Comparison of ENCODE assay signal across 28 cellular contexts in the genomic region with DNA sequence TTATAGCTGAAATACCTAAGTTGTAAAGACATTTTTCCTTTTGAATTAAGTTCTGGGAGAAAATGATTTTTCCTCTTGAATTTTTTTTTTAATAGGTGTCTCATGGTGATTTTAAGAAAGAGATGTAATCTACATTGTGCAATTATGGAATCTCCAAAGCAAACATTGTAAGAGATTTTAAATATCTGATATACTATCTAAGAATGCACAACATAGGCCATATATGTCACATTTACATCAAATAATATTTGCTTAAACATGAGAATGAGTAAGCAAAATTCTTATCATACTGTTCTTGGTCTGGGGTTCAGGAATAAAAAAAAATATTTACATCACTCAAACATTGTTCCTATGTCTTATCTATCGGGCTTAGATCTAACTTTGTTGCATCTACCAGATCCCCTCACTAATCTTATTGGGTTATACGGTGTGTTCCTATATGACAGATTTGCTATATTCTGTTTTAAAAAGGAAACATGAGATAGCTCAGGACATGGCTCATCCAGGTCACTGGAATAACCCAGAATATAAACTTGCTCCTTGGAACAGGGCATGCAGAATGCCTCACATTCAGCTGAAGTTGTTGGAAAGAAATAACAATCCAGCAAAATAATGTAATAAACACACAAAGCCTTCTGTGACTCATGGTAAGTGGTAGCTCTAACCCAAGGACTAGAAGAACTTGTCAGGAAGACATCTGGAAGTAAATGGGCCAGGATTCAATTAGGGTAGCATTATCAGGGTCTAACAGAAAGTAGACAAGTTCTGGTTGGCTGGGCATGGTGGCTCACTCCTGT.
"Had no signal": no experiment of that assay in that cellular context is flagged by ENCODE, and none has a peak within 500 bp of the region (broad histone marks: within the 10 kb centered on the region; RNA-seq: fewer than 3 reads in every experiment).

No MANE protein-coding gene starts in this region.

- H3K27ac ChIP-seq: brain microvascular endothelial cell, coronary artery, dorsolateral prefrontal cortex had no signal

- FAIRE-seq: astrocyte, bronchial epithelial cell had no signal

- DNase-seq: activated CD4-positive, alpha-beta memory T cell treated with anti-CD3 and anti-CD28 coated beads for 36 hours; activated CD4-positive, alpha-beta T cell treated with anti-CD3 and anti-CD28 coated beads for 36 hours; activated CD4-positive, alpha-beta T cell treated with anti-CD3 and anti-CD28 coated beads, Interleukin-2, amount 10 ng/mL, durations not matched to agents 24 days and 14 days; activated CD4-positive, CD25-positive, alpha-beta regulatory T cell; activated CD4-positive, CD25-positive, alpha-beta regulatory T cell treated with anti-CD3 and anti-CD28 coated beads, Interleukin-2, amount 50 U/mL, for 72 hours; activated CD8-positive, alpha-beta memory T cell treated with anti-CD3 and anti-CD28 coated beads, Interleukin-2, amount 50 U/mL, for 48 hours; activated gamma-delta T cell; activated naive CD4-positive, alpha-beta T cell; activated naive CD4-positive, alpha-beta T cell treated with anti-CD3 and anti-CD28 coated beads, Interleukin-2, amount 10 ng/mL, durations not matched to agents 7 days and 5 days; activated naive CD8-positive, alpha-beta T cell treated with anti-CD3 and anti-CD28 coated beads, Interleukin-2, amount 10 ng/mL, durations not matched to agents 7 days and 5 days; activated T-cell treated with anti-CD3 and anti-CD28 coated beads for 4 hours; activated T-cell treated with anti-CD3 and anti-CD28 coated beads, Interleukin-2, amount 50 U/mL, for 24 hours; activated T-cell treated with anti-CD3 and anti-CD28 coated beads, Interleukin-2, amount 50 U/mL, for 72 hours; amniotic stem cell; anterior cingulate cortex; brain microvascular endothelial cell; dorsolateral prefrontal cortex; effector memory CD4-positive, alpha-beta T cell; endodermal cell; foreskin fibroblast; head of caudate nucleus; T-helper 17 cell; T1000 had no signal

- H3K27me3 ChIP-seq: brain microvascular endothelial cell, dorsolateral prefrontal cortex had no signal

- ATAC-seq: activated CD4-positive, alpha-beta T cell treated with anti-CD3 and anti-CD28 coated beads for 36 hours; activated naive CD4-positive, alpha-beta T cell treated with anti-CD3 and anti-CD28 coated beads, Interleukin-2, amount 50 U/mL, for 72 hours; activated T-cell treated with anti-CD3 and anti-CD28 coated beads, Interleukin-2, amount 50 U/mL, for 72 hours; esophagus mucosa; T-helper 17 cell had no signal

- H3K4me3 ChIP-seq: coronary artery, dorsolateral prefrontal cortex had no signal

- H3K36me3 ChIP-seq: brain microvascular endothelial cell had no signal
